In the genomic region with DNA sequence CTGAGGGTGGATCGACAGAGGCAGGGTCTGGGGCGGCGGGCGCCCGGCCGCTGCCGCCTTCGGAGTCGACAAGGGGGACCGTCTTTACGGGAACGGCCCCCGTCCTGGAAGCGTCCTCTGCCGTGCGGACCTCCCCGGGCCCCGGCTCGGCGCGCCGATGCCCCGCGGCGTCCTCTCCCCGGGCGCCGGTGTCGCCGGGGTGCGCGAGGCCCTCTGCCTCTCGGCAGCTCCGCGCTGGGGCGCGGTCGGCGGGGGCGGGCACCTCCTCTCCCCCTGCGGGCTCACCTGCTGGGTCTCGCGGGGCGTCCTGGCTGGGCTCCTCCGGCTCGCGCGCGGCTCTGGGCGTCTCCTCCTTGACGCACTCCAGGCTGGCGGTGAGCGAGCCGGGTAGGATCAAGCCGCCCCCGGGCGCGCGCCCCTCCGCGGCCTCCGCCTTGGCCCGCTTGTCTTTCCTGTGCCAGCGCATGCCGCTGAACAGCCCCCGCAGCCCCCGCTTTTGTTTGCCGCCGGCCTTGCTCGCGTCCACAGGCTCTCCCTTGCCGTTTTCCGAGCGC, we compare ENCODE assay signal across 11 cellular contexts. TPM values are rescaled to one million over a fixed set of nuclear protein-coding genes. Genes with fewer than 3 reads are reported as not detected.
A peak's percentile ranks its signal among the peaks of the same experiment; 100 is the strongest.
DNase-seq lines count a peak whose midpoint lies in the region; ATAC-seq and TF ChIP-seq lines count a peak whose summit lies in the region.
"Had no signal": no experiment of that assay in that cellular context is flagged by ENCODE, and none has a peak within 500 bp of the region (broad histone marks: within the 10 kb centered on the region; RNA-seq: fewer than 3 reads in every experiment).

No MANE protein-coding gene starts in this region.

- TF ChIP-seq POLR2A in gastrocnemius medialis (IDR thresholded peaks at IDR 0.05), result no peak

- peaks cover 7% of the 10 kb centered on the region for H3F3A ChIP-seq in neural cell (ENCODE audit: insufficient read depth, low read length, poor library complexity, severe bottlenecking)

- peaks cover 0 to 4% (median 0%) of the 10 kb centered on the region in 11 experiments; a peak in 1 of 22 replicates for H3K36me3 ChIP-seq in BLaER1 treated with 17β-estradiol and CSF1 and Interleukin-3, amounts not matched to agents 10 nM and 100 nM
- H3K36me3 ChIP-seq in neural cell (ENCODE audit: insufficient read depth, low read length) (peaks cover 9% of the 10 kb centered on the region), gastrocnemius medialis (no peaks in the 10 kb centered on the region)
- H3K36me3 ChIP-seq: SJSA1 had no signal

- H3K4me1 ChIP-seq in BLaER1 treated with 17β-estradiol and CSF1 and Interleukin-3, amounts not matched to agents 10 nM and 100 nM, result peaks cover 0 to 11% (median 2%) of the 10 kb centered on the region in 10 experiments; a peak in 6 of 20 replicates
- H3K4me1 ChIP-seq in gastrocnemius medialis, result no peaks in the 10 kb centered on the region

- in situ Hi-C loops in gastrocnemius medialis (cut with MboI; ENCODE audit: low sequenced_read_pairs in 4 of 4), result no loop called here

- no peak for TF ChIP-seq CTCF in neural cell (IDR thresholded peaks at IDR 0.05; ENCODE audit: poor library complexity, severe bottlenecking)
- TF ChIP-seq CTCF in gastrocnemius medialis (IDR thresholded peaks at IDR 0.05 in 4 of 5, conservative IDR thresholded peaks at IDR 0.05 in 1 of 5), result no peak

- H4K20me1 ChIP-seq in BLaER1 treated with 17β-estradiol and CSF1 and Interleukin-3, amounts not matched to agents 10 nM and 100 nM, result no peaks in the 10 kb centered on the region
- no peaks in the 10 kb centered on the region for H4K20me1 ChIP-seq in neural cell (ENCODE audit: insufficient read depth)

- no peak for TF ChIP-seq RAD21 in neural cell (conservative IDR thresholded peaks at IDR 0.05)

- TF ChIP-seq EP300 in neural cell (conservative IDR thresholded peaks at IDR 0.05; ENCODE audit: poor library complexity, severe bottlenecking), result no peak

- no peak overlapping the region for H3K27ac ChIP-seq in BLaER1 treated with 17β-estradiol and CSF1 and Interleukin-3, amounts not matched to agents 10 nM and 100 nM
- H3K27ac ChIP-seq in cingulate gyrus (ENCODE audit: low read depth, low read length) (peak overlapping the region; percentile 100), neural cell (ENCODE audit: low read length) (peak overlapping the region; percentile 98), gastrocnemius medialis (no peak overlapping the region)
- H3K27ac ChIP-seq: SJSA1 had no signal

- ATAC-seq in HG02885 (IDR thresholded peaks at IDR 0.05; ENCODE audit: poor library complexity, unreplicated experiment), result peak; percentile 43
- ATAC-seq in GM21786 (IDR thresholded peaks at IDR 0.05; ENCODE audit: unreplicated experiment), result no peak
- ATAC-seq in HG03196 (IDR thresholded peaks at IDR 0.05; ENCODE audit: unreplicated experiment), result no peak
- ATAC-seq in gastrocnemius medialis, result no peak

- H3K9me3 ChIP-seq in BLaER1 treated with 17β-estradiol and CSF1 and Interleukin-3, amounts not matched to agents 10 nM and 100 nM (replicated peaks in 1 of 11), result peaks cover 37 to 53% (median 41%) of the 10 kb centered on the region in 11 experiments
- H3K9me3 ChIP-seq in neural cell (ENCODE audit: low read length) (no peaks in the 10 kb centered on the region), gastrocnemius medialis (no peaks in the 10 kb centered on the region)
- H3K9me3 ChIP-seq: SJSA1 had no signal

- peak overlapping the region; percentile 69 to 88 (median 81); a peak in 18 of 22 replicates for H3K4me2 ChIP-seq in BLaER1 treated with 17β-estradiol and CSF1 and Interleukin-3, amounts not matched to agents 10 nM and 100 nM
- H3K4me2 ChIP-seq in neural cell (ENCODE audit: low read length), result peak overlapping the region; percentile 88

- H3K9me2 ChIP-seq in neural cell (ENCODE audit: insufficient read depth, low read length), result no peaks in the 10 kb centered on the region

- peak overlapping the region; percentile 47 to 67 (median 58); a peak in 18 of 20 replicates for H3K4me3 ChIP-seq in BLaER1 treated with 17β-estradiol and CSF1 and Interleukin-3, amounts not matched to agents 10 nM and 100 nM
- peak overlapping the region; percentile 72 for H3K4me3 ChIP-seq in neural cell (ENCODE audit: low read length)
- peak overlapping the region in 2 of 4 donors; percentile 21 to 35 for H3K4me3 ChIP-seq in gastrocnemius medialis
- H3K4me3 ChIP-seq: SJSA1 had no signal

- H3K79me2 ChIP-seq in neural cell (replicated peaks; ENCODE audit: insufficient read depth, low read length), result peaks cover 56% of the 10 kb centered on the region

- no peak overlapping the region for H3K9ac ChIP-seq in BLaER1 treated with 17β-estradiol and CSF1 and Interleukin-3, amounts not matched to agents 10 nM and 100 nM
- H3K9ac ChIP-seq in neural cell (ENCODE audit: low read length), result peak overlapping the region; percentile 96

- DNase-seq in NOMO-1 treated with dmso at 0.1 percent for 144 hours (lab: John Stamatoyannopoulos, UW; ENCODE audit: unreplicated experiment) (no peak), gastrocnemius medialis (no peak)

- H2AFZ ChIP-seq in neural cell (ENCODE audit: low read depth, low read length), result peak overlapping the region; percentile 28

- peaks cover 38 to 58% (median 55%) of the 10 kb centered on the region in 11 experiments for H3K27me3 ChIP-seq in BLaER1 treated with 17β-estradiol and CSF1 and Interleukin-3, amounts not matched to agents 10 nM and 100 nM
- H3K27me3 ChIP-seq in neural cell (ENCODE audit: insufficient read depth, low read depth, low read length) (no peaks in the 10 kb centered on the region), gastrocnemius medialis (peaks cover 35 to 51% (median 43%) of the 10 kb centered on the region in 3 donors)

- intact Hi-C loops in gastrocnemius medialis (cut with DNase I; ENCODE audit: low total_unique reads), result no loop called here

TF ChIP-seq in neural cell, 6 proteins besides CTCF, POLR2A, EP300 and RAD21:
- TF ChIP-seq, protein P1, sequence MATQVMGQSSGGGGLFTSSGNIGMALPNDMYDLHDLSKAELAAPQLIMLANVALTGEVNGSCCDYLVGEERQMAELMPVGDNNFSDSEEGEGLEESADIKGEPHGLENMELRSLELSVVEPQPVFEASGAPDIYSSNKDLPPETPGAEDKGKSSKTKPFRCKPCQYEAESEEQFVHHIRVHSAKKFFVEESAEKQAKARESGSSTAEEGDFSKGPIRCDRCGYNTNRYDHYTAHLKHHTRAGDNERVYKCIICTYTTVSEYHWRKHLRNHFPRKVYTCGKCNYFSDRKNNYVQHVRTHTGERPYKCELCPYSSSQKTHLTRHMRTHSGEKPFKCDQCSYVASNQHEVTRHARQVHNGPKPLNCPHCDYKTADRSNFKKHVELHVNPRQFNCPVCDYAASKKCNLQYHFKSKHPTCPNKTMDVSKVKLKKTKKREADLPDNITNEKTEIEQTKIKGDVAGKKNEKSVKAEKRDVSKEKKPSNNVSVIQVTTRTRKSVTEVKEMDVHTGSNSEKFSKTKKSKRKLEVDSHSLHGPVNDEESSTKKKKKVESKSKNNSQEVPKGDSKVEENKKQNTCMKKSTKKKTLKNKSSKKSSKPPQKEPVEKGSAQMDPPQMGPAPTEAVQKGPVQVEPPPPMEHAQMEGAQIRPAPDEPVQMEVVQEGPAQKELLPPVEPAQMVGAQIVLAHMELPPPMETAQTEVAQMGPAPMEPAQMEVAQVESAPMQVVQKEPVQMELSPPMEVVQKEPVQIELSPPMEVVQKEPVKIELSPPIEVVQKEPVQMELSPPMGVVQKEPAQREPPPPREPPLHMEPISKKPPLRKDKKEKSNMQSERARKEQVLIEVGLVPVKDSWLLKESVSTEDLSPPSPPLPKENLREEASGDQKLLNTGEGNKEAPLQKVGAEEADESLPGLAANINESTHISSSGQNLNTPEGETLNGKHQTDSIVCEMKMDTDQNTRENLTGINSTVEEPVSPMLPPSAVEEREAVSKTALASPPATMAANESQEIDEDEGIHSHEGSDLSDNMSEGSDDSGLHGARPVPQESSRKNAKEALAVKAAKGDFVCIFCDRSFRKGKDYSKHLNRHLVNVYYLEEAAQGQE (IDR thresholded peaks at IDR 0.05; ENCODE audit: borderline replicate concordance), result no peak
- TF ChIP-seq TAF1 (IDR thresholded peaks at IDR 0.05; ENCODE audit: low read depth) (no peak), POLR2AphosphoS5 (IDR thresholded peaks at IDR 0.05) (no peak), SMC3 (conservative IDR thresholded peaks at IDR 0.05; ENCODE audit: poor library complexity) (no peak), EZH2 (IDR thresholded peaks at IDR 0.05; ENCODE audit: borderline replicate concordance, insufficient read depth, low read length, poor library complexity, severe bottlenecking) (no peak), MXI1 (conservative IDR thresholded peaks at IDR 0.05; ENCODE audit: poor library complexity, severe bottlenecking) (no peak)
TF ChIP-seq in neural cell: peak in this region for 0.

RNA-seq across cellular contexts. Expression of gene AMER2, which starts 1.5 kb away (rescaled TPM):
- 32.9 and 33.2 TPM in 2 replicates for polyA plus RNA-seq in neural cell
- 99.3 and 106 TPM in 2 replicates for polyA minus RNA-seq in neural cell
- total RNA-seq in gastrocnemius medialis, result under 1 TPM in 3 of 4 donors, not detected in 1; 0.10 to 0.87 (median 0.27) TPM
- total RNA-seq: bronchial epithelial cell; naive thymus-derived CD8-positive, alpha-beta T cell; SJSA1 had no signal

Comparison
In these comparisons a context has a peak if more than half of its experiments do, and no peak if none do; other contexts are left out.
1. H3K27ac ChIP-seq: peak in cingulate gyrus (single experiment) and neural cell (single experiment); none in BLaER1 treated with 17β-estradiol and CSF1 and Interleukin-3, amounts not matched to agents 10 nM and 100 nM (0 of 11) and gastrocnemius medialis (0 of 4).